In genomic region chr2:173766537-173767289, GRCh38 we compare ENCODE assay signal across 24 cellular contexts.
"Had no signal": no experiment of that assay in that cellular context is flagged by ENCODE, and none has a peak within 500 bp of the region (broad histone marks: within the 10 kb centered on the region; RNA-seq: fewer than 3 reads in every experiment).

No MANE protein-coding gene starts in this region.

- H3K27me3 ChIP-seq: colonic mucosa, hepatocyte, stomach, suprapubic skin, tibial nerve had no signal

- H3K9me3 ChIP-seq: colonic mucosa, stomach, suprapubic skin, tibial nerve had no signal

- DNase-seq: activated CD4-positive, alpha-beta memory T cell treated with anti-CD3 and anti-CD28 coated beads for 36 hours; activated CD4-positive, alpha-beta T cell treated with anti-CD3 and anti-CD28 coated beads for 48 hours; activated naive CD4-positive, alpha-beta T cell treated with anti-CD3 and anti-CD28 coated beads for 36 hours; activated T-cell treated with anti-CD3 and anti-CD28 coated beads, Interleukin-2, amount 50 U/mL, for 48 hours; amygdala; colonic mucosa; dorsolateral prefrontal cortex; effector memory CD8-positive, alpha-beta T cell; foreskin melanocyte; left ventricle myocardium superior; mammary epithelial cell; naive thymus-derived CD8-positive, alpha-beta T cell; small intestine; stimulated activated CD4-positive, alpha-beta T cell treated with anti-CD3 and anti-CD28 coated beads, Interleukin-2, amount 100 ng/mL, for 24 hours; stomach had no signal

- H3K36me3 ChIP-seq: colonic mucosa, stomach, suprapubic skin, tibial nerve had no signal

- H2AFZ ChIP-seq: hepatocyte had no signal

- FAIRE-seq: bronchial epithelial cell, endothelial cell of umbilical vein, small intestine, urothelium cell line had no signal

- H3K79me2 ChIP-seq: hepatocyte had no signal

- H3K4me2 ChIP-seq: hepatocyte had no signal

- ATAC-seq: effector memory CD8-positive, alpha-beta T cell; esophagus mucosa; left ventricle myocardium superior; naive thymus-derived CD8-positive, alpha-beta T cell; sciatic nerve; stimulated activated effector memory CD8-positive, alpha-beta T cell treated with anti-CD3 and anti-CD28 coated beads, Interleukin-12 subunit alpha, Interleukin-12 subunit beta, amount 100 ng/mL, for 72 hours had no signal

- H3K27ac ChIP-seq: colonic mucosa, dorsolateral prefrontal cortex, hepatocyte, stomach, suprapubic skin, tibial nerve had no signal

- H3K4me3 ChIP-seq: colonic mucosa, dorsolateral prefrontal cortex, hepatocyte, stomach, suprapubic skin, tibial nerve had no signal

- H3K4me1 ChIP-seq: colonic mucosa, stomach, suprapubic skin, tibial nerve had no signal
